8 cellular contexts compared by ENCODE assay signal in the genomic region with DNA sequence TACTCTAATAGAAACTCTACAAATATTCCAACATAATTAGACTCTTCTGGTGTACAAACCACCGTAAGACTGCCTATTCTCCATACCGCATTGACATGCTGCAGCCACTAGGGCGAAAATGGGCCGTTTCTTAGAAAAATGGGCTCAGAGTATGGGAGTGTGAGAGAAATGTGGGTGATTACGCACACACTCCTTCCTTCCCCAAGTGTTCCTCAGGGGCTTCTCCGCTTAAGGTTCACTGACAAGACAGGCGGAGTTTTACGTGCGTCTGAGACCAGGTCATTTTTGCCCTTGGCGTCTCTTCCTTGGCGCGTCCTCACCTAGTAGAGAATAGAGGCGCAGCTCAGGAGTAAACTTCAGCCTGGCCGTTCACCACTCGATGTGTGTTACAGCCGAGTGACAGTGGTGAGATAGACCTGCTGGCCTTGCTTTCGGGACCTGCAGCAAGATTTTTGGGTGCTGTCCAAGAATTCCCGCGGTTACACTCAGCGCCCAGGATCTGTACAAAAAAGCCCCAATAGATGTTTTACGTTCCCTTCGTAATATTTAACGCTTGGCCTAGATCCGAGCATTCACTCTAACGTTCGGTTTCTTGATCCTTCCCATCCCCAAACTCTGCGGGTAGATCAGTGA. TPM values are rescaled to one million over a fixed set of nuclear protein-coding genes. Genes with fewer than 3 reads are reported as not detected.
DNase-seq lines count a peak whose midpoint lies in the region; ATAC-seq and TF ChIP-seq lines count a peak whose summit lies in the region.

No MANE protein-coding gene starts in this region.

- no peak overlapping the region for H3K56ac ChIP-seq in IMR-90 (ENCODE audit: extremely low read depth, insufficient read depth, low read length)

- H3K14ac ChIP-seq in IMR-90 (replicated peaks; ENCODE audit: low read depth, low read length), result no peak overlapping the region

- H2AK5ac ChIP-seq in IMR-90 (ENCODE audit: low read depth, low read length), result no peak overlapping the region

- H3K9ac ChIP-seq in BLaER1 (no peak overlapping the region), IMR-90 (ENCODE audit: low read depth, low read length) (no peak overlapping the region), liver (ENCODE audit: low read depth in 1 of 2, low read length in 2 of 2) (no peak overlapping the region)

- H3K4me2 ChIP-seq in BLaER1, result peak overlapping the region; percentile 64
- H3K4me2 ChIP-seq in IMR-90 (ENCODE audit: low read depth, low read length), result no peak overlapping the region; the same call in 1 of the 2 replicates

- H3K79me1 ChIP-seq in IMR-90 (ENCODE audit: low read depth in 1 of 2, low read length in 2 of 2), result no peaks in the 10 kb centered on the region

- WGBS in IMR-90 (ENCODE audit: extremely low coverage in 2 of 2, insufficient read length in 1 of 2), 2 experiments, result 11% methylated on average over 12 of the region's 27 CpGs; no CpG with 5 or more reads in 1 of the 2 experiments
- 9% methylated on average over 27 of the region's 27 CpGs for WGBS in liver
- WGBS in tibial nerve, 2 donors, result 10 to 13% methylated on average over 26 to 27 of the region's 27 CpGs

- H3K9me1 ChIP-seq in IMR-90 (ENCODE audit: insufficient read depth, low read length), result no peaks in the 10 kb centered on the region

- BruUV-seq in IMR-90 (replicated peaks; lab: Mats Ljungman, UMichigan), result no TSS peak

- H2AK9ac ChIP-seq in IMR-90 (replicated peaks; ENCODE audit: low read depth, low read length, poor library complexity), result no peak overlapping the region

- H3K23ac ChIP-seq in IMR-90 (ENCODE audit: low read depth, low read length), result no peak overlapping the region

- TF ChIP-seq CTCF in IMR-90 (conservative IDR thresholded peaks at IDR 0.05; ENCODE audit: low read depth, low read length) (peak; percentile 24; the same call in 1 of the 2 replicates), liver (IDR thresholded peaks at IDR 0.05; ENCODE audit: low read depth, low read length, missing input control) (peak; percentile 17), tibial nerve (IDR thresholded peaks at IDR 0.05) (peak; percentile 19 to 40 (median 21))

- peak; percentile 12 for DNase-seq in IMR-90
- peak in 19 of 61 donors; percentile 36 to 80 (median 52) for DNase-seq in caudate nucleus (lab: John Stamatoyannopoulos, UW)
- DNase-seq in tibial nerve (ENCODE audit: low spot score in 2 of 2), result peak in 1 of 2 donors; percentile 37
- no peak for DNase-seq in NCI-H524 treated with DMSO at 0.1 percent for 48 hours (lab: John Stamatoyannopoulos, UW)
- DNase-seq in cerebellar nuclear complex (lab: John Stamatoyannopoulos, UW), result no peak

- no peaks in the 10 kb centered on the region for H4K20me1 ChIP-seq in BLaER1
- H4K20me1 ChIP-seq in IMR-90 (ENCODE audit: insufficient read depth, low read length), result no peaks in the 10 kb centered on the region; the same call in 1 of the 2 replicates

- dilution Hi-C loops in IMR-90 (cut with HindIII; ENCODE audit: low sequenced_read_pairs, unreplicated experiment), result no loop called here

- no peak overlapping the region for H2BK120ac ChIP-seq in IMR-90 (ENCODE audit: low read depth, low read length)

- no peaks in the 10 kb centered on the region for H3K36me3 ChIP-seq in BLaER1
- no peaks in the 10 kb centered on the region for H3K36me3 ChIP-seq in IMR-90 (ENCODE audit: control insufficient read depth, insufficient read depth, low read length)
- H3K36me3 ChIP-seq in liver (ENCODE audit: control insufficient read depth in 4 of 4, insufficient read depth in 3 of 4, low read depth in 1 of 4, low read length in 3 of 4), result no peaks in the 10 kb centered on the region
- no peaks in the 10 kb centered on the region for H3K36me3 ChIP-seq in tibial nerve

- ATAC-seq in GM18907 (IDR thresholded peaks at IDR 0.05; ENCODE audit: unreplicated experiment) (peak; percentile 37), IMR-90 (ENCODE audit: low read depth) (no peak)

- H3K9me3 ChIP-seq in BLaER1 (peaks cover 27% of the 10 kb centered on the region), IMR-90 (ENCODE audit: control insufficient read depth, insufficient read depth, low read length) (no peaks in the 10 kb centered on the region), liver (ENCODE audit: control insufficient read depth in 4 of 4, low read length in 3 of 4) (peaks cover 0 to 6% (median 0%) of the 10 kb centered on the region in 4 donors), tibial nerve (peaks cover 0 to 5% (median 0%) of the 10 kb centered on the region in 4 donors)

- H4K8ac ChIP-seq in IMR-90 (ENCODE audit: low read depth in 2 of 2, low read length in 2 of 2), result no peak overlapping the region

- TF ChIP-seq POLR2A in IMR-90 (IDR thresholded peaks at IDR 0.05; ENCODE audit: low read depth, low read length) (no peak), tibial nerve (IDR thresholded peaks at IDR 0.05) (no peak)

- no peak overlapping the region for H3K18ac ChIP-seq in IMR-90 (ENCODE audit: low read depth, low read length)

- no peak overlapping the region for H2BK20ac ChIP-seq in IMR-90 (ENCODE audit: low read depth, low read length)

- POLR2A ChIA-PET in IMR-90 (lab: Charles Lee; ENCODE audit: unreplicated experiment), result no interaction called here

- peak overlapping the region; percentile 13 for H2AFZ ChIP-seq in IMR-90 (replicated peaks; ENCODE audit: low read length, poor library complexity)

- H4K5ac ChIP-seq in IMR-90 (ENCODE audit: low read depth, low read length), result no peak overlapping the region

- H3K4me3 ChIP-seq in BLaER1 (peak overlapping the region; percentile 54; the same call in 1 of the 2 replicates), IMR-90 (ENCODE audit: insufficient read depth, low read depth, low read length) (no peak overlapping the region), liver (ENCODE audit: low read depth in 1 of 3, low read length in 3 of 3) (peak overlapping the region in 2 of 3 donors; percentile 48 to 53), tibial nerve (peak overlapping the region; percentile 43 to 73 (median 58))

- no peak for TF ChIP-seq RAD21 in IMR-90 (IDR thresholded peaks at IDR 0.05; ENCODE audit: low read length)
- TF ChIP-seq RAD21 in liver (IDR thresholded peaks at IDR 0.05), result peak in 1 of 2 donors; percentile 24

- H3K27me3 ChIP-seq in BLaER1 (peaks cover 26% of the 10 kb centered on the region), IMR-90 (ENCODE audit: control insufficient read depth, insufficient read depth, low read length) (peaks cover 15% of the 10 kb centered on the region), liver (ENCODE audit: control insufficient read depth in 4 of 4, insufficient read depth in 4 of 4, low read length in 3 of 4) (peaks cover 2 to 22% (median 17%) of the 10 kb centered on the region in 4 donors), tibial nerve (no peaks in the 10 kb centered on the region)

- peaks cover 9% of the 10 kb centered on the region for H3K4me1 ChIP-seq in BLaER1
- H3K4me1 ChIP-seq in IMR-90 (ENCODE audit: control insufficient read depth, insufficient read depth, low read length), result no peaks in the 10 kb centered on the region
- H3K4me1 ChIP-seq in liver (ENCODE audit: control insufficient read depth in 4 of 4, insufficient read depth in 4 of 4, low read length in 3 of 4), result peaks cover 10 to 32% (median 31%) of the 10 kb centered on the region in 4 donors
- peaks cover 0 to 24% (median 0%) of the 10 kb centered on the region in 4 donors for H3K4me1 ChIP-seq in tibial nerve

- no peak overlapping the region for H2BK5ac ChIP-seq in IMR-90 (ENCODE audit: low read depth, low read length, poor library complexity, severe bottlenecking)

- no peak for TF ChIP-seq EP300 in tibial nerve (IDR thresholded peaks at IDR 0.05)

- H3K27ac ChIP-seq in BLaER1 (no peak overlapping the region), IMR-90 (ENCODE audit: insufficient read depth, low read length) (no peak overlapping the region), caudate nucleus (ENCODE audit: low read depth, low read length) (peak overlapping the region; percentile 27), liver (ENCODE audit: low read depth in 1 of 2, low read length in 2 of 2) (no peak overlapping the region), tibial nerve (peak overlapping the region in 2 of 4 donors; percentile 57 to 89)

- no peak overlapping the region for H2BK15ac ChIP-seq in IMR-90 (ENCODE audit: low read depth, low read length)

- no peak overlapping the region for H3K4ac ChIP-seq in IMR-90 (ENCODE audit: low read depth, low read length)

- CTCF ChIA-PET in IMR-90 (lab: Yijun Ruan, JAX), result interaction anchor here (0.5 kb wide), 1 partner anchor 407 kb away, joined by 3 read pairs; no protein-coding TSS in a partner anchor

- intact Hi-C loops in IMR-90 (cut with micrococcal nuclease), result loop anchor here (1.0 kb wide), 1 partner anchor 943 kb away; no protein-coding TSS in a partner anchor

- in situ Hi-C loops in IMR-90 (cut with MboI; ENCODE audit: low sequenced_read_pairs), result no loop called here

- H4K91ac ChIP-seq in IMR-90 (ENCODE audit: insufficient read depth, low read depth, low read length), result no peak overlapping the region

TF ChIP-seq in IMR-90, 13 proteins besides CTCF, POLR2A, EP300 and RAD21 (continues in another document):
- TF ChIP-seq FOS (IDR thresholded peaks at IDR 0.05; ENCODE audit: low read depth, low read length) (no peak), CEBPB (IDR thresholded peaks at IDR 0.05; ENCODE audit: low read depth, low read length) (no peak), CHD1 (IDR thresholded peaks at IDR 0.05; ENCODE audit: low read depth, low read length) (no peak)

TF ChIP-seq in liver, 16 proteins besides CTCF, POLR2A, EP300 and RAD21 (continues in another document):
- TF ChIP-seq YY1 (IDR thresholded peaks at IDR 0.05) (no peak), FOXA2 (IDR thresholded peaks at IDR 0.05) (no peak), TAF1 (conservative IDR thresholded peaks at IDR 0.05) (no peak)

RNA-seq across cellular contexts. Expression of gene NTRK2, which starts 1.8 kb away (rescaled TPM):
- total RNA-seq in IMR-90 (2012; rRNA removed) (under 0.01 TPM in 1 of 2 replicates, not detected in the other), liver (1 to 10 TPM in 1 of 2 donors, under 1 TPM in 1; 0.56 to 1.4 TPM), tibial nerve (10 to 100 TPM; 46.7 to 83.4 (median 69.5) TPM)
- polyA plus RNA-seq in IMR-90 (2012; rRNA removed) (0.02 TPM in 1 of 2 replicates, not detected in the other), liver (under 1 TPM; 0.26 to 0.55 TPM)
- not detected in 2 replicates for polyA plus RNA-seq in IMR-90 (2012; cell fraction: cytosol; rRNA removed)
- polyA plus RNA-seq in IMR-90 (2012; cell fraction: nucleus; rRNA removed; ENCODE audit: low replicate concordance), result not detected in 2 replicates

Comparison
In these comparisons a context has a peak if more than half of its experiments do, and no peak if none do; other contexts are left out.
1. RNA of gene NTRK2, which starts 1.8 kb away (total RNA-seq): 46.7 to 83.4 TPM in tibial nerve; 0.56 to 1.4 TPM in liver and under 0.01 TPM in IMR-90; every median in the first group is over 10 times any median in the second.
2. Peak in every context shown above with its lines, with median percentiles within 50 percentile points of each other: CTCF ChIP-seq.